Comparison of ENCODE assay signal across 23 cellular contexts in genomic region chr1:226525750-226526149, GRCh38. TPM values are rescaled to one million over a fixed set of nuclear protein-coding genes. Genes with fewer than 3 reads are reported as not detected.
"Had no signal": no experiment of that assay in that cellular context is flagged by ENCODE, and none has a peak within 500 bp of the region (broad histone marks: within the 10 kb centered on the region; RNA-seq: fewer than 3 reads in every experiment).

No MANE protein-coding gene starts in this region.

- H3K36me3 ChIP-seq: ascending aorta, breast epithelium, stomach, upper lobe of right lung had no signal

- ATAC-seq: activated naive CD8-positive, alpha-beta T cell treated with anti-CD3 and anti-CD28 coated beads, Interleukin-2, amount 50 U/mL, for 24 hours; esophagus mucosa; foreskin keratinocyte; left lobe of liver; stimulated activated effector memory CD8-positive, alpha-beta T cell treated with anti-CD3 and anti-CD28 coated beads, Interleukin-12 subunit alpha, Interleukin-12 subunit beta, amount 100 ng/mL, for 72 hours; upper lobe of right lung had no signal

- H3K4me3 ChIP-seq: breast epithelium, skin epidermis, stomach, upper lobe of right lung had no signal

- DNase-seq: activated CD4-positive, alpha-beta T cell treated with anti-CD3 and anti-CD28 coated beads, Interleukin-2, amount 50 U/mL, for 1 hour; activated CD4-positive, CD25-positive, alpha-beta regulatory T cell treated with anti-CD3 and anti-CD28 coated beads, Interleukin-2, amount 50 U/mL, for 72 hours; activated CD8-positive, alpha-beta memory T cell treated with anti-CD3 and anti-CD28 coated beads for 24 hours; activated CD8-positive, alpha-beta memory T cell treated with anti-CD3 and anti-CD28 coated beads, Interleukin-2, amount 50 U/mL, for 48 hours; activated effector memory CD4-positive, alpha-beta T cell treated with Interleukin-2 at 50 U/mL for 16 hours; activated naive CD4-positive, alpha-beta T cell treated with anti-CD3 and anti-CD28 coated beads, Interleukin-2, amount 10 ng/mL, durations not matched to agents 7 days and 5 days; activated naive CD8-positive, alpha-beta T cell treated with anti-CD3 and anti-CD28 coated beads, Interleukin-2, amount 50 U/mL, for 24 hours; activated T-cell treated with anti-CD3 and anti-CD28 coated beads, Interleukin-2, amount 50 U/mL, for 48 hours; effector CD4-positive, alpha-beta T cell; foreskin keratinocyte; glutamatergic neuron; hippocampal formation; nephron progenitor cell; stimulated activated CD4-positive, alpha-beta T cell treated with anti-CD3 and anti-CD28 coated beads, Interleukin-4, amount 100 ng/mL, for 24 hours; stomach; T-helper 2 cell; upper lobe of right lung had no signal

- H3K9me3 ChIP-seq: ascending aorta, breast epithelium, stomach, upper lobe of right lung had no signal

- H3K27me3 ChIP-seq: ascending aorta, breast epithelium, stomach, upper lobe of right lung had no signal

RNA-seq across cellular contexts. Expression of gene STUM, which starts 22.8 kb away (rescaled TPM):
- total RNA-seq: foreskin keratinocyte had no signal
